ENCODE assay signal across 22 cellular contexts in genomic region chr19:326851-327250, GRCh38.
"Had no signal": no experiment of that assay in that cellular context is flagged by ENCODE, and none has a peak within 500 bp of the region (broad histone marks: within the 10 kb centered on the region; RNA-seq: fewer than 3 reads in every experiment).

No MANE protein-coding gene starts in this region.

- H2AFZ ChIP-seq: hepatocyte had no signal

- H3K4me3 Mint-ChIP-seq: immature natural killer cell had no signal

- H3K27ac ChIP-seq: coronary artery, dorsolateral prefrontal cortex, esophagus muscularis mucosa, foreskin keratinocyte, gastroesophageal sphincter, heart left ventricle, hepatocyte, left lung, lower lobe of right lung had no signal

- ATAC-seq: foreskin keratinocyte, gastroesophageal sphincter, left cardiac atrium, left lung, left ventricle myocardium superior, lower lobe of right lung had no signal

- H3K4me3 ChIP-seq: coronary artery, dorsolateral prefrontal cortex, esophagus muscularis mucosa, gastroesophageal sphincter, heart left ventricle, hepatocyte, left lung, lower lobe of right lung had no signal

- H3K27me3 ChIP-seq: dorsolateral prefrontal cortex, esophagus muscularis mucosa, foreskin keratinocyte, gastroesophageal sphincter, heart left ventricle, hepatocyte, left lung had no signal

- H3K4me2 ChIP-seq: hepatocyte had no signal

- H3K9me3 ChIP-seq: gastroesophageal sphincter, lower lobe of right lung had no signal

- H3K4me1 Mint-ChIP-seq: immature natural killer cell had no signal

- DNase-seq: dermis blood vessel endothelial cell; effector CD4-positive, alpha-beta T cell; effector memory CD4-positive, alpha-beta T cell; foreskin keratinocyte; hypothalamus; immature natural killer cell; islet precursor cell; left cardiac atrium; left lung; left ventricle myocardium superior; lower lobe of right lung; mesenchymal stem cell; midbrain had no signal

- H3K27ac Mint-ChIP-seq: immature natural killer cell had no signal

- H3K4me1 ChIP-seq: foreskin keratinocyte, gastroesophageal sphincter, left lung, lower lobe of right lung had no signal

- FAIRE-seq: colon, endothelial cell of umbilical vein, frontal cortex had no signal
